18 cellular contexts compared by ENCODE assay signal in genomic region chr7:149014309-149014708, GRCh38. TPM values are rescaled to one million over a fixed set of nuclear protein-coding genes. Genes with fewer than 3 reads are reported as not detected.
A peak's percentile ranks its signal among the peaks of the same experiment; 100 is the strongest.
DNase-seq lines count a peak whose midpoint lies in the region; ATAC-seq and TF ChIP-seq lines count a peak whose summit lies in the region.
"Had no signal": no experiment of that assay in that cellular context is flagged by ENCODE, and none has a peak within 500 bp of the region (broad histone marks: within the 10 kb centered on the region; RNA-seq: fewer than 3 reads in every experiment).

No MANE protein-coding gene starts in this region.

- H3K36me3 Mint-ChIP-seq in activated T-cell treated with anti-CD3 and anti-CD28 coated beads, Interleukin-2, amount 50 U/mL, for 24 hours (ENCODE audit: low read depth): peaks cover 92% of the 10 kb centered on the region
- peaks cover 82% of the 10 kb centered on the region for H3K36me3 Mint-ChIP-seq in Calu3 (ENCODE audit: insufficient read depth, unreplicated experiment)
- H3K36me3 Mint-ChIP-seq in activated T-helper 17 cell treated with anti-CD3 and anti-CD28 coated beads, Interleukin-2, amount 50 U/mL, for 72 hours (ENCODE audit: low read depth): peaks cover 98% of the 10 kb centered on the region
- H3K36me3 Mint-ChIP-seq in stimulated activated memory B cell treated with anti-CD40 and anti-IgM and Interleukin-4, amounts not matched to agents 10 μg/mL and 1 μg/mL and 100 μg/mL, for 72 hours: peaks cover 71% of the 10 kb centered on the region

- no peak overlapping the region for H2AFZ ChIP-seq in mesenchymal stem cell (ENCODE audit: low read depth, low read length)

- H4K91ac ChIP-seq in mesenchymal stem cell (ENCODE audit: low read length): no peak overlapping the region

- no peak overlapping the region for H3K4me3 Mint-ChIP-seq in activated T-cell treated with anti-CD3 and anti-CD28 coated beads, Interleukin-2, amount 50 U/mL, for 24 hours
- H3K4me3 Mint-ChIP-seq in Calu3 (ENCODE audit: low read depth, unreplicated experiment): no peak overlapping the region
- no peak overlapping the region for H3K4me3 Mint-ChIP-seq in activated T-helper 17 cell treated with anti-CD3 and anti-CD28 coated beads, Interleukin-2, amount 50 U/mL, for 72 hours
- H3K4me3 Mint-ChIP-seq in stimulated activated memory B cell treated with anti-CD40 and anti-IgM and Interleukin-4, amounts not matched to agents 10 μg/mL and 1 μg/mL and 100 μg/mL, for 72 hours: no peak overlapping the region

- H2BK120ac ChIP-seq in mesenchymal stem cell (ENCODE audit: low read depth, low read length): no peak overlapping the region

- H3K4ac ChIP-seq in mesenchymal stem cell (ENCODE audit: low read depth in 1 of 2, low read length in 2 of 2): no peak overlapping the region

- H3K4me3 ChIP-seq in mesenchymal stem cell (ENCODE audit: insufficient read depth in 1 of 2, low read depth in 1 of 2, low read length in 2 of 2): no peak overlapping the region
- H3K4me3 ChIP-seq: A549 had no signal

- H3K14ac ChIP-seq in mesenchymal stem cell (ENCODE audit: low read length in 2 of 2): no peak overlapping the region

- CTCF ChIA-PET in Calu3 (lab: Charles Lee): no interaction called here

- H3K27ac Mint-ChIP-seq in activated T-cell treated with anti-CD3 and anti-CD28 coated beads, Interleukin-2, amount 50 U/mL, for 24 hours: peak overlapping the region; percentile 14
- peak overlapping the region; percentile 58 for H3K27ac Mint-ChIP-seq in Calu3 (ENCODE audit: unreplicated experiment)
- peak overlapping the region; percentile 64 for H3K27ac Mint-ChIP-seq in activated T-helper 17 cell treated with anti-CD3 and anti-CD28 coated beads, Interleukin-2, amount 50 U/mL, for 72 hours
- H3K27ac Mint-ChIP-seq in stimulated activated memory B cell treated with anti-CD40 and anti-IgM and Interleukin-4, amounts not matched to agents 10 μg/mL and 1 μg/mL and 100 μg/mL, for 72 hours: peak overlapping the region; percentile 3

- no peaks in the 10 kb centered on the region for H3K9me3 Mint-ChIP-seq in activated T-cell treated with anti-CD3 and anti-CD28 coated beads, Interleukin-2, amount 50 U/mL, for 24 hours
- no peaks in the 10 kb centered on the region for H3K9me3 Mint-ChIP-seq in Calu3 (ENCODE audit: low read depth, unreplicated experiment)
- no peaks in the 10 kb centered on the region for H3K9me3 Mint-ChIP-seq in activated T-helper 17 cell treated with anti-CD3 and anti-CD28 coated beads, Interleukin-2, amount 50 U/mL, for 72 hours
- no peaks in the 10 kb centered on the region for H3K9me3 Mint-ChIP-seq in stimulated activated memory B cell treated with anti-CD40 and anti-IgM and Interleukin-4, amounts not matched to agents 10 μg/mL and 1 μg/mL and 100 μg/mL, for 72 hours

- no peaks in the 10 kb centered on the region for H3K4me1 Mint-ChIP-seq in activated T-cell treated with anti-CD3 and anti-CD28 coated beads, Interleukin-2, amount 50 U/mL, for 24 hours (ENCODE audit: low read depth)
- H3K4me1 Mint-ChIP-seq in Calu3 (ENCODE audit: low read depth, unreplicated experiment): no peaks in the 10 kb centered on the region
- H3K4me1 Mint-ChIP-seq in activated T-helper 17 cell treated with anti-CD3 and anti-CD28 coated beads, Interleukin-2, amount 50 U/mL, for 72 hours: no peaks in the 10 kb centered on the region
- peaks cover 8% of the 10 kb centered on the region for H3K4me1 Mint-ChIP-seq in stimulated activated memory B cell treated with anti-CD40 and anti-IgM and Interleukin-4, amounts not matched to agents 10 μg/mL and 1 μg/mL and 100 μg/mL, for 72 hours

- no peak overlapping the region for H2AK5ac ChIP-seq in mesenchymal stem cell (ENCODE audit: low read length, severe bottlenecking)

- BruUV-seq in Calu3 (replicated peaks; lab: Mats Ljungman, UMichigan): no TSS peak

- no peaks in the 10 kb centered on the region for H3K9me3 ChIP-seq in mesenchymal stem cell (ENCODE audit: control insufficient read depth, low read length)
- H3K9me3 ChIP-seq: A549 had no signal

- no peak overlapping the region for H2BK5ac ChIP-seq in mesenchymal stem cell (ENCODE audit: low read depth, low read length, poor library complexity, severe bottlenecking)

- H4K8ac ChIP-seq in mesenchymal stem cell (ENCODE audit: low read length): no peak overlapping the region

- ATAC-seq in activated T-helper 17 cell treated with anti-CD3 and anti-CD28 coated beads, Interleukin-2, amount 50 U/mL, for 72 hours (replicated peaks): no peak
- ATAC-seq in stimulated activated memory B cell treated with anti-CD40 and anti-IgM and Interleukin-4, amounts not matched to agents 10 μg/mL and 1 μg/mL and 100 μg/mL, for 72 hours: no peak
- ATAC-seq: A549, Right ventricle myocardium inferior had no signal

- peaks cover 75 to 82% of the 10 kb centered on the region in 2 experiments for H3K36me3 ChIP-seq in mesenchymal stem cell (ENCODE audit: control insufficient read depth in 1 of 2, insufficient read depth in 2 of 2, low read depth in 1 of 2, low read length in 2 of 2)

- no peaks in the 10 kb centered on the region for H3K27me3 Mint-ChIP-seq in activated T-cell treated with anti-CD3 and anti-CD28 coated beads, Interleukin-2, amount 50 U/mL, for 24 hours
- no peaks in the 10 kb centered on the region for H3K27me3 Mint-ChIP-seq in Calu3 (ENCODE audit: unreplicated experiment)
- H3K27me3 Mint-ChIP-seq in activated T-helper 17 cell treated with anti-CD3 and anti-CD28 coated beads, Interleukin-2, amount 50 U/mL, for 72 hours: no peaks in the 10 kb centered on the region
- no peaks in the 10 kb centered on the region for H3K27me3 Mint-ChIP-seq in stimulated activated memory B cell treated with anti-CD40 and anti-IgM and Interleukin-4, amounts not matched to agents 10 μg/mL and 1 μg/mL and 100 μg/mL, for 72 hours

- H3K4me1 ChIP-seq in mesenchymal stem cell (ENCODE audit: control insufficient read depth, insufficient read depth, low read depth, low read length): no peaks in the 10 kb centered on the region
- H3K4me1 ChIP-seq: A549 had no signal

- intact Hi-C loops in Calu3 (cut with micrococcal nuclease; ENCODE audit: unreplicated experiment): no loop called here

- H3K79me1 ChIP-seq in mesenchymal stem cell (replicated peaks; ENCODE audit: low read length, poor library complexity, severe bottlenecking): peaks cover 51% of the 10 kb centered on the region

- DNase-seq in activated T-cell treated with anti-CD3 and anti-CD28 coated beads, Interleukin-2, amount 50 U/mL, for 24 hours: no peak
- no peak for DNase-seq in activated T-cell treated with anti-CD3 and anti-CD28 coated beads for 4 hours
- no peak for DNase-seq in Calu3
- no peak for DNase-seq in mesenteric fat pad (ENCODE audit: low spot score)
- DNase-seq in mesenchymal stem cell: no peak
- DNase-seq: C1 segment of cervical spinal cord, DMS153, GDM1, MM.1S, NCI-H1092 treated with DMSO at 0.1 percent for 48 hours, NCI-H146, NCI-H2029 treated with DMSO at 0.1 percent for 48 hours, NCI-H510A, NCI-H774 had no signal

- H3K23ac ChIP-seq in mesenchymal stem cell (ENCODE audit: low read length in 2 of 2): no peak overlapping the region

- TF ChIP-seq CTCF in Calu3 (IDR thresholded peaks at IDR 0.05; ENCODE audit: unreplicated experiment): no peak

- no peak overlapping the region for H3K18ac ChIP-seq in mesenchymal stem cell (ENCODE audit: low read depth in 1 of 2, low read length in 2 of 2)

- no peak overlapping the region for H2BK12ac ChIP-seq in mesenchymal stem cell (ENCODE audit: low read length in 2 of 2)

- WGBS in mesenchymal stem cell: 98% methylated on average over 7 of the region's 7 CpGs

- H3K27ac ChIP-seq in mesenchymal stem cell (ENCODE audit: low read length, poor library complexity, severe bottlenecking): no peak overlapping the region
- H3K27ac ChIP-seq: A549 had no signal

- no peak overlapping the region for H3K9ac ChIP-seq in mesenchymal stem cell (ENCODE audit: low read length)

- H3K4me2 ChIP-seq in mesenchymal stem cell (ENCODE audit: low read length, poor library complexity, severe bottlenecking): no peak overlapping the region
- H3K4me2 ChIP-seq: A549 had no signal

- H3K27me3 ChIP-seq in mesenchymal stem cell (ENCODE audit: control insufficient read depth in 1 of 2, insufficient read depth in 1 of 2, low read length in 2 of 2): no peaks in the 10 kb centered on the region

- H2BK15ac ChIP-seq in mesenchymal stem cell (ENCODE audit: low read depth, poor library complexity, severe bottlenecking): no peak overlapping the region

RNA-seq across cellular contexts. Expression of gene PDIA4, which starts 14.0 kb away (rescaled TPM):
- total RNA-seq in Calu3 (2022) (332 and 351 TPM in 2 replicates), mesenteric fat pad (101 TPM)
- 10 to 100 TPM; 54.2 to 95.7 TPM for total RNA-seq in activated T-helper 17 cell treated with anti-CD3 and anti-CD28 coated beads, Interleukin-2, amount 50 U/mL, for 72 hours
- 239 TPM for polyA plus RNA-seq in mesenchymal stem cell (2013, experiment 1 of 2)
- 246 TPM for polyA plus RNA-seq in mesenchymal stem cell (2013, experiment 2 of 2)

Comparison
In these comparisons a context has a peak if more than half of its experiments do, and no peak if none do; other contexts are left out.
1. H3K27ac Mint-ChIP-seq: peak in every context shown above with its lines; median percentile 64 in activated T-helper 17 cell treated with anti-CD3 and anti-CD28 coated beads, Interleukin-2, amount 50 U/mL, for 72 hours; 58 in Calu3; 14 in activated T-cell treated with anti-CD3 and anti-CD28 coated beads, Interleukin-2, amount 50 U/mL, for 24 hours; 3 in stimulated activated memory B cell treated with anti-CD40 and anti-IgM and Interleukin-4, amounts not matched to agents 10 μg/mL and 1 μg/mL and 100 μg/mL, for 72 hours.